ENCODE assay signal across 8 cellular contexts in genomic region chr19:48445606-48446481, GRCh38. TPM values are rescaled to one million over a fixed set of nuclear protein-coding genes. Genes with fewer than 3 reads are reported as not detected.
DNase-seq lines count a peak whose midpoint lies in the region; ATAC-seq, FAIRE-seq and TF ChIP-seq lines count a peak whose summit lies in the region.

GRWD1 (plus strand) TSS chr19:48445983; CDS start chr19:48446006, 23 bp downstream.

- ATAC-seq in GM19351 (IDR thresholded peaks at IDR 0.05; ENCODE audit: unreplicated experiment) (peak; percentile 87), HG03565 (IDR thresholded peaks at IDR 0.05; ENCODE audit: unreplicated experiment) (peak; percentile 80), HepG2 (peak; percentile 89)

- H3K79me2 ChIP-seq in HepG2 (ENCODE audit: insufficient read depth, low read length): peaks cover 17% of the 10 kb centered on the region

- H3K4me1 ChIP-seq in BLaER1 treated with 17β-estradiol and CSF1 and Interleukin-3, amounts not matched to agents 10 nM and 100 nM: peaks cover 32 to 45% (median 34%) of the 10 kb centered on the region in 10 experiments
- peaks cover 22% of the 10 kb centered on the region for H3K4me1 ChIP-seq in HepG2 (ENCODE audit: insufficient read depth, low read length)

- peak within 1 kb of the TSS; percentile 91 to 99 (median 97) for H3K4me2 ChIP-seq in BLaER1 treated with 17β-estradiol and CSF1 and Interleukin-3, amounts not matched to agents 10 nM and 100 nM
- H3K4me2 ChIP-seq in HepG2 (ENCODE audit: low read depth, low read length): peak within 1 kb of the TSS; percentile 96

- peak; percentile 81 to 83 for TF ChIP-seq POLR2A in HepG2 (IDR thresholded peaks at IDR 0.05; ENCODE audit: insufficient read depth in 1 of 2, low read depth in 2 of 2, low read length in 2 of 2)

- H3K9ac ChIP-seq in BLaER1 treated with 17β-estradiol and CSF1 and Interleukin-3, amounts not matched to agents 10 nM and 100 nM: peak within 1 kb of the TSS; percentile 83 to 98 (median 91)
- peak within 1 kb of the TSS; percentile 90 for H3K9ac ChIP-seq in HepG2 (ENCODE audit: insufficient read depth, low read depth, low read length)

- peaks cover 15 to 39% (median 37%) of the 10 kb centered on the region in 11 experiments for H3K27me3 ChIP-seq in BLaER1 treated with 17β-estradiol and CSF1 and Interleukin-3, amounts not matched to agents 10 nM and 100 nM
- H3K27me3 ChIP-seq in HepG2 (ENCODE audit: control insufficient read depth in 1 of 2, insufficient read depth in 2 of 2, low read length in 2 of 2): no peaks in the 10 kb centered on the region; a peak in 1 of 5 replicates

- in situ Hi-C loops in HepG2 (cut with HindIII; ENCODE audit: extremely low pct_ligation_motif_present, low pct_unique_long_range_greater_than_20kb): no loop called here

- POLR2A ChIA-PET in HepG2 (lab: Yijun Ruan, JAX): interaction anchor here (0.6 to 2.4 kb wide), 9 partner anchors 22 to 173 kb away, joined by 3 to 9 read pairs (median 3); partner anchors contain the start of genes KDELR1, RPL18 and SPHK2

- peak; percentile 41 for TF ChIP-seq CTCF in HepG2 (CRISPR knock-in tag; IDR thresholded peaks at IDR 0.05)

- H3K9me3 ChIP-seq in BLaER1 treated with 17β-estradiol and CSF1 and Interleukin-3, amounts not matched to agents 10 nM and 100 nM (replicated peaks in 1 of 11): no peaks in the 10 kb centered on the region
- H3K9me3 ChIP-seq in HepG2 (ENCODE audit: low read length): no peaks in the 10 kb centered on the region

- BruUV-seq in HepG2 (replicated peaks; lab: Mats Ljungman, UMichigan): TSS peak; percentile 79

- intact Hi-C loops in HepG2 (cut with micrococcal nuclease; ENCODE audit: unreplicated experiment): loop anchor here (1.0 to 10.0 kb wide), 2 partner anchors 23 to 91 kb away; partner anchors contain the start of gene CYTH2

- peaks cover 0 to 45% (median 17%) of the 10 kb centered on the region in 11 experiments; a peak in 17 of 22 replicates for H4K20me1 ChIP-seq in BLaER1 treated with 17β-estradiol and CSF1 and Interleukin-3, amounts not matched to agents 10 nM and 100 nM
- no peaks in the 10 kb centered on the region for H4K20me1 ChIP-seq in HepG2 (ENCODE audit: insufficient read depth, low read length)

- peaks cover 37 to 46% (median 42%) of the 10 kb centered on the region in 11 experiments for H3K36me3 ChIP-seq in BLaER1 treated with 17β-estradiol and CSF1 and Interleukin-3, amounts not matched to agents 10 nM and 100 nM
- H3K36me3 ChIP-seq in HepG2 (replicated peaks in 1 of 2; ENCODE audit: control insufficient read depth in 1 of 2, insufficient read depth in 2 of 2, low read length in 2 of 2): peaks cover 11 to 35% of the 10 kb centered on the region in 2 experiments; a peak in 4 of 5 replicates

- peak within 1 kb of the TSS; percentile 80 for H2AFZ ChIP-seq in HepG2 (ENCODE audit: low read length)

- DNase-seq in NCI-H774 (lab: John Stamatoyannopoulos, UW) (peak; percentile 97), dermis blood vessel endothelial cell (peak; percentile 98), HepG2 (ENCODE audit: low spot score) (peak; percentile 96)
- peak; percentile 92 to 95 for DNase-seq in activated CD4-positive, alpha-beta T cell treated with anti-CD3 and anti-CD28 coated beads, Interleukin-2, amount 50 U/mL, for 4 hours
- peak; percentile 91 for DNase-seq in stimulated activated CD4-positive, alpha-beta T cell treated with anti-CD3 and anti-CD28 coated beads, Interleukin-4, amount 100 ng/mL, for 1 hour

- peak within 1 kb of the TSS; percentile 81 to 97 (median 91) for H3K27ac ChIP-seq in BLaER1 treated with 17β-estradiol and CSF1 and Interleukin-3, amounts not matched to agents 10 nM and 100 nM
- peak within 1 kb of the TSS; percentile 71 for H3K27ac ChIP-seq in HepG2 (ENCODE audit: extremely low read length, insufficient read depth, low read length)

- peak; percentile 54 for FAIRE-seq in HepG2 (lab: Jason Lieb, UNC)

- H3K4me3 ChIP-seq in BLaER1 treated with 17β-estradiol and CSF1 and Interleukin-3, amounts not matched to agents 10 nM and 100 nM: peak within 1 kb of the TSS; percentile 82 to 98 (median 94)
- peak within 1 kb of the TSS; percentile 77 to 95 (median 80) for H3K4me3 ChIP-seq in HepG2 (replicated peaks in 1 of 3; ENCODE audit: insufficient read depth in 1 of 3, low read depth in 2 of 3, low read length in 3 of 3)

- CTCF ChIA-PET in HepG2 (lab: Yijun Ruan, JAX; ENCODE audit: low intra/inter-chr PET ratio, low total read pairs): interaction anchor here (1.2 to 1.4 kb wide), 3 partner anchors 113 to 138 kb away, joined by 3 to 6 read pairs (median 3); no protein-coding TSS in a partner anchor

- WGBS in HepG2 (ENCODE audit: low lambda C conversion rate): 2% methylated on average over 29 of the region's 61 CpGs

- TF ChIP-seq EP300 in HepG2 (IDR thresholded peaks at IDR 0.05; ENCODE audit: low read depth in 2 of 2, low read length in 2 of 2) (no peak), HepG2 (CRISPR knock-in tag; IDR thresholded peaks at IDR 0.05; ENCODE audit: borderline replicate concordance) (no peak)

- peak; percentile 19; the same call in 1 of the 2 replicates for TF ChIP-seq RAD21 in HepG2 (CRISPR knock-in tag; IDR thresholded peaks at IDR 0.05)

TF ChIP-seq in HepG2, 621 proteins besides CTCF, POLR2A, EP300 and RAD21 (continues in another document):
- TF ChIP-seq PHF5A (CRISPR knock-in tag; IDR thresholded peaks at IDR 0.05; ENCODE audit: low read depth, unreplicated experiment): no peak
- no peak for TF ChIP-seq ZNF281 (CRISPR knock-in tag; IDR thresholded peaks at IDR 0.05; ENCODE audit: borderline replicate concordance)
- TF ChIP-seq TCF12 (IDR thresholded peaks at IDR 0.05): no peak
- TF ChIP-seq TCF12 (CRISPR knock-in tag; IDR thresholded peaks at IDR 0.05): no peak
- TF ChIP-seq STAG1 (CRISPR knock-in tag; IDR thresholded peaks at IDR 0.05): no peak
- TF ChIP-seq GTF3A (CRISPR knock-in tag; conservative IDR thresholded peaks at IDR 0.05): no peak

RNA-seq across cellular contexts. Expression of gene GRWD1, which starts in this region (rescaled TPM):
- 41.4 and 57.9 TPM in 2 replicates for total RNA-seq in dermis blood vessel endothelial cell
- total RNA-seq in HepG2 (2016; rRNA removed; fragmentation: Illumina TruSeq; extraction: Trizol): 46.6 and 52.3 TPM in 2 replicates
- total RNA-seq in HepG2 (2016; cell fraction: cytosol; rRNA removed; fragmentation: Illumina TruSeq; extraction: Trizol; ENCODE audit: low read depth): 5.2 and 5.4 TPM in 2 replicates
- total RNA-seq in HepG2 (2016; cell fraction: insoluble cytoplasmic fraction; rRNA removed; fragmentation: Illumina TruSeq; extraction: Trizol): 41.4 and 47.5 TPM in 2 replicates
- 11.1 and 15.5 TPM in 2 replicates for total RNA-seq in HepG2 (2016; cell fraction: membrane; rRNA removed; fragmentation: Illumina TruSeq; extraction: Trizol)
- 19.7 and 21.0 TPM in 2 replicates for total RNA-seq in HepG2 (2016; cell fraction: nucleus; rRNA removed; fragmentation: Illumina TruSeq; extraction: Trizol)
- 10.8 and 13.4 TPM in 2 replicates for polyA plus RNA-seq in HepG2 (2011; rRNA removed)
- 10.4 and 13.0 TPM in 2 replicates for polyA plus RNA-seq in HepG2 (2011; cell fraction: cytosol; rRNA removed)
- polyA plus RNA-seq in HepG2 (2011; cell fraction: nucleus; rRNA removed): 13.4 and 14.2 TPM in 2 replicates
- polyA plus RNA-seq in HepG2 (2012): 13.3 and 14.3 TPM in 2 replicates
- 4.1 and 4.4 TPM in 2 replicates for polyA plus RNA-seq in HepG2 (2016; cell fraction: cytosol; fragmentation: Illumina TruSeq; extraction: Trizol; ENCODE audit: low read depth)
- polyA plus RNA-seq in HepG2 (2016; cell fraction: insoluble cytoplasmic fraction; fragmentation: Illumina TruSeq; extraction: Trizol; ENCODE audit: low read depth): 36.7 and 46.2 TPM in 2 replicates
- 5.9 and 7.9 TPM in 2 replicates for polyA plus RNA-seq in HepG2 (2016; cell fraction: membrane; fragmentation: Illumina TruSeq; extraction: Trizol; ENCODE audit: low read depth)
- 23.1 and 26.5 TPM in 2 replicates for polyA plus RNA-seq in HepG2 (2016; cell fraction: nucleus; fragmentation: Illumina TruSeq; extraction: Trizol; ENCODE audit: insufficient read depth, low read depth)
- 25.6 and 30.2 TPM in 2 replicates for polyA minus RNA-seq in HepG2 (2011; rRNA and poly(A)+ RNA removed; ENCODE audit: low replicate concordance)
- 12.1 and 17.9 TPM in 2 replicates for polyA minus RNA-seq in HepG2 (2011; cell fraction: cytosol; rRNA and poly(A)+ RNA removed)
- 13.7 and 20.3 TPM in 2 replicates for polyA minus RNA-seq in HepG2 (2011; cell fraction: nucleus; rRNA and poly(A)+ RNA removed)

Comparison
In these comparisons a context has a peak if more than half of its experiments do, and no peak if none do; other contexts are left out.
1. Peak in every context shown above with its lines: DNase-seq, ATAC-seq, H3K4me3 ChIP-seq and H3K27ac ChIP-seq.